ENCODE assay signal across 36 cellular contexts in genomic region chr11:34012734-34013133, GRCh38.
"Had no signal": no experiment of that assay in that cellular context is flagged by ENCODE, and none has a peak within 500 bp of the region (broad histone marks: within the 10 kb centered on the region; RNA-seq: fewer than 3 reads in every experiment).

No MANE protein-coding gene starts in this region.

- DNase-seq: Karpas-422, Kasumi-1, MG63, MM.1S, MV-4-11, NCI-H1048, NCI-H1092, NCI-H1092 treated with DMSO at 0.1 percent for 48 hours, NCI-H1105, NCI-H1105 treated with DMSO at 0.1 percent for 48 hours, NCI-H1417, NCI-H1417 treated with DMSO at 0.1 percent for 48 hours, NCI-H1436, NCI-H1436 treated with DMSO at 0.1 percent for 48 hours, NCI-H146, NCI-H1694, NCI-H1694 treated with DMSO at 0.1 percent for 48 hours, NCI-H187, NCI-H187 treated with DMSO at 0.1 percent for 48 hours, NCI-H1930, NCI-H2029, NCI-H2029 treated with DMSO at 0.1 percent for 48 hours, NCI-H2081, NCI-H2081 treated with DMSO at 0.1 percent for 48 hours, NCI-H2107, NCI-H2171, NCI-H2171 treated with DMSO at 0.1 percent for 48 hours, NCI-H2227 treated with DMSO at 0.1 percent for 48 hours, NCI-H226, NCI-H345, NCI-H446, NCI-H446 treated with DMSO at 0.1 percent for 48 hours, NCI-H510A, NCI-H510A treated with DMSO at 0.1 percent for 48 hours, NCI-H524, NCI-H524 treated with DMSO at 0.1 percent for 48 hours had no signal

- H3K36me3 ChIP-seq: MG63 had no signal

- H3K4me3 ChIP-seq: MG63 had no signal

- H3K27me3 ChIP-seq: MG63 had no signal
